In the genomic region with DNA sequence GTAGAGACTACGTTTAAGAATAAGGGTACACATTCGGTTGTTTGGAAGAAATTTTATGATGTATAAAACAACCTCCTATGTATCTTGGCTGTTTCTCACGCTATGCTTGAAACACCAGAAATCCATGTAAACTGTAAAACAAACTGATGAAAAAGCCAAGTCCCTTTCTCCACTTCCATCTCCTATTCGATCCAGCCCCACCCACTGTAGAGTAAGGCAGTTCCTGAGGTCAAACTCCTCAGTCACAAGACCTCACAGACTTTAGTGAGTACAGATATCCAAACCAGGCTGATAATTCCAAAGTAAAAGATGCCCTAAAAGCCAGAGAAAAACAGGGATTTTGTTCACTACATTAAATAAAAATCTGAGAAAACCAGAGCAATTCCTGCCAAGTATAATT, we compare ENCODE assay signal across 38 cellular contexts. TPM values are rescaled to one million over a fixed set of nuclear protein-coding genes. Genes with fewer than 3 reads are reported as not detected.
"Had no signal": no experiment of that assay in that cellular context is flagged by ENCODE, and none has a peak within 500 bp of the region (broad histone marks: within the 10 kb centered on the region; RNA-seq: fewer than 3 reads in every experiment).

No MANE protein-coding gene starts in this region.

- H3K4me3 ChIP-seq: adrenal gland, body of pancreas, breast epithelium, MG63, PC-9 had no signal

- H3K36me3 ChIP-seq: adrenal gland, breast epithelium, MG63, WERI-Rb-1 had no signal

- H3K27me3 ChIP-seq: adrenal gland, body of pancreas, breast epithelium, MG63 had no signal

- ATAC-seq: activated CD8-positive, alpha-beta T cell treated with anti-CD3 and anti-CD28 coated beads for 36 hours; activated naive CD4-positive, alpha-beta T cell treated with anti-CD3 and anti-CD28 coated beads, Interleukin-2, amount 50 U/mL, for 72 hours; body of pancreas; Right ventricle myocardium inferior had no signal

- DNase-seq: activated CD4-positive, alpha-beta T cell treated with anti-CD3 and anti-CD28 coated beads for 1 hour; activated CD4-positive, alpha-beta T cell treated with anti-CD3 and anti-CD28 coated beads, Interleukin-2, amount 10 ng/mL, durations not matched to agents 24 days and 14 days; activated CD4-positive, alpha-beta T cell treated with anti-CD3 and anti-CD28 coated beads, Interleukin-2, amount 50 U/mL, for 4 hours; activated CD4-positive, CD25-positive, alpha-beta regulatory T cell; activated CD8-positive, alpha-beta T cell treated with anti-CD3 and anti-CD28 coated beads for 36 hours; activated gamma-delta T cell treated with Interleukin-2 at 50 U/mL for 16 hours; activated naive CD4-positive, alpha-beta T cell treated with anti-CD3 and anti-CD28 coated beads for 36 hours; activated T-cell treated with anti-CD3 and anti-CD28 coated beads, Interleukin-2, amount 50 U/mL, for 24 hours; adrenal gland; body of pancreas; Kasumi-1; KG1; MG63; NCI-H1048; NCI-H1105 treated with DMSO at 0.1 percent for 48 hours; NCI-H1436 treated with DMSO at 0.1 percent for 48 hours; NCI-H1694 treated with DMSO at 0.1 percent for 48 hours; NCI-H2029 treated with DMSO at 0.1 percent for 48 hours; NCI-H2107; NCI-H2171; NCI-H510A; NCI-H526; NCI-H748 treated with DMSO at 0.1 percent for 48 hours; NK-92 treated with Interleukin-12 subunit alpha and Interleukin-12 subunit beta, amount 100 ng/mL, for 24 hours; PC-9; SW 1271; T-helper 1 cell; T-helper 2 cell; T-helper 9 cell; WERI-Rb-1 had no signal

- FAIRE-seq: astrocyte had no signal

- H3K9me3 ChIP-seq: adrenal gland, body of pancreas, breast epithelium, MG63 had no signal

- H3K4me2 ChIP-seq: PC-9 had no signal

- H3K27ac ChIP-seq: adrenal gland, body of pancreas, breast epithelium, PC-9, RWPE1, WERI-Rb-1 had no signal

- H3K4me1 ChIP-seq: adrenal gland, breast epithelium had no signal

RNA-seq across cellular contexts. Expression of a gene that starts 45.6 kb away (rescaled TPM):
- total RNA-seq: activated CD4-positive, alpha-beta T cell treated with anti-CD3 and anti-CD28 coated beads, Interleukin-2, amount 10 ng/mL, durations not matched to agents 24 days and 14 days; activated CD8-positive, alpha-beta memory T cell treated with anti-CD3 and anti-CD28 coated beads for 36 hours; activated CD8-positive, alpha-beta T cell treated with anti-CD3 and anti-CD28 coated beads for 36 hours; activated naive CD4-positive, alpha-beta T cell treated with anti-CD3 and anti-CD28 coated beads for 36 hours; activated naive CD4-positive, alpha-beta T cell treated with anti-CD3 and anti-CD28 coated beads, Interleukin-2, amount 50 U/mL, for 72 hours; activated T-helper 2 cell treated with anti-CD3 and anti-CD28 coated beads, Interferon-gamma antibody, Interleukin-2, Interleukin-4, amounts not matched to agents 10 μg/mL and 5 μg/mL and 100 μg/mL, durations not matched to agents 14 hours and 24 hours and 36 hours; adrenal gland; astrocyte; cardiac septum; Right ventricle myocardium inferior had no signal
- polyA plus RNA-seq: adrenal gland had no signal
